29 cellular contexts compared by ENCODE assay signal in the genomic region with DNA sequence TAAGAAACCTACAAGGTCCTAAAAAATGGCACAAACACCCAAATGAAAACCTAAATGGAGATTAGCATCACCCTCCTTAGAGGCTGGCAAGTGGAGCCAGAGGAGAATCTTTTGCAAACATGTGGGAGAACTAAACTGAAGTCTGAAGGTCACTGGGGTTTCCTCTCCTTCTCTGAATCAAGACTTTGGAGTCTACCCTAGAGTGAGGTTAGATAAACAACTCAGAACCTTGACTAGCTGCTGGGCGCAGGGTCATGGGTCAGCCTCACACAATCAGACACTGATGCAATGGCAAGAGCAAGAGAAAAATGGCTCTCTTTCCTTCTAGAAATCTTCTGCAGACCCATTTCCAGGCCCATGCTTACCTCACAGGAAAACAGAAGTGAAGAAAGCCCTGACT.
"Had no signal": no experiment of that assay in that cellular context is flagged by ENCODE, and none has a peak within 500 bp of the region (broad histone marks: within the 10 kb centered on the region; RNA-seq: fewer than 3 reads in every experiment).

No MANE protein-coding gene starts in this region.

- DNase-seq: cerebellar nuclear complex; dorsolateral prefrontal cortex; effector CD4-positive, alpha-beta T cell; endodermal cell; foreskin melanocyte; glutamatergic neuron; heart right ventricle; hippocampal formation; immature natural killer cell; kidney glomerular epithelial cell; left colon; left ventricle myocardium superior; lower lobe of right lung; mucosa of descending colon; naive B cell; nucleus accumbens; stimulated activated CD4-positive, alpha-beta T cell treated with anti-CD3 and anti-CD28 coated beads, Interleukin-12 subunit alpha, Interleukin-12 subunit beta, amount 100 ng/mL, for 4 hours; stimulated activated CD4-positive, alpha-beta T cell treated with anti-CD3 and anti-CD28 coated beads, Interleukin-1b, Interleukin-23, amount 100 ng/mL, for 48 hours; stimulated activated CD4-positive, alpha-beta T cell treated with anti-CD3 and anti-CD28 coated beads, Interleukin-4, amount 100 ng/mL, for 1 hour; stimulated activated naive CD4-positive, alpha-beta T cell treated with Interleukin-2 at 50 U/mL for 16 hours; stomach; thyroid gland had no signal

- H3K4me1 ChIP-seq: prostate gland, thyroid gland had no signal

- H3K4me3 ChIP-seq: dorsolateral prefrontal cortex, esophagus muscularis mucosa, heart right ventricle, lower lobe of right lung, mucosa of descending colon, prostate gland, right atrium auricular region, smooth muscle cell, stomach, thyroid gland had no signal

- H3K27ac ChIP-seq: dorsolateral prefrontal cortex, esophagus muscularis mucosa, heart right ventricle, lower lobe of right lung, prostate gland, right atrium auricular region, stomach, thyroid gland had no signal

- H3K9me3 ChIP-seq: esophagus muscularis mucosa, heart right ventricle, lower lobe of right lung, mucosa of descending colon, prostate gland, right atrium auricular region, stomach, thyroid gland had no signal

- H3K27me3 ChIP-seq: dorsolateral prefrontal cortex, esophagus muscularis mucosa, heart right ventricle, right atrium auricular region, stomach, thyroid gland had no signal

- H3K4me2 ChIP-seq: smooth muscle cell had no signal

- ATAC-seq: heart right ventricle; left colon; left ventricle myocardium superior; lower lobe of right lung; natural killer cell treated with Interleukin-12 subunit alpha and Interleukin-12 subunit beta and Interleukin-15 and Interleukin-18, amount 100 ng/mL, for 72 hours; sciatic nerve had no signal

- H3K36me3 ChIP-seq: esophagus muscularis mucosa, heart right ventricle, lower lobe of right lung, prostate gland, right atrium auricular region, stomach, thyroid gland had no signal

- FAIRE-seq: colon had no signal
